Comparison of ENCODE assay signal across 8 cellular contexts in the genomic region with DNA sequence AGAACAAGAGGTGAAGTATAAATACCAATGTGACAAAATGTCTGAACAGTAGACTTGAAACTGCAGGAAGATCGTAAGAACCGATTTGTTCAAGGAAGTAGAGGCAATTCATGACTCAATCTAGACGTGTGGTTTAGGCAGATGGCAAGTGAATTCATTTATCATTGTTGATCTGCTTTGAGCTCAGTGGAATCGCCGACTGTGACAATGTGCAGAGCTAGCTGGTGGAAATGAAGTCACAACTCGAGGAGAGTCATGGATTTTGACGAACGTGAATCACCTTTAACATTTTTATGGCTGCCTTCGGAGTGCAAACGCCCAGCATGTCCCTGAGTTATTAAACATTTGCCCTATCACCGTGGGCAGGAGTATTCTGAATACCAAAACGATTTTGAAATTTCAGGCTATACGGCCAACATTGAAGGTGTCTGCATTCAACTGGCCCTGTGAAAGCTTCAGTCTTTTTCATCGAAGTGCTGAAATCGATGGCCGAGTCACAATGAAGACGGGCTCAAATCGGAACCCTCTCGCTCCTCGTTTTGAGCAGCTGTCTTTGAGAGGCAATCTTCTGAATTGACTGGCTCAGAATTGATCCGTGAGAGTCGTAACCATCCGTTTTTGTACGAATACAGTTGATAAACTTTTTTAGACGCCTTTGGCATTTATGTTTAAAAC. TPM values are rescaled to one million over a fixed set of nuclear protein-coding genes. Genes with fewer than 3 reads are reported as not detected.
DNase-seq lines count a peak whose midpoint lies in the region; ATAC-seq and TF ChIP-seq lines count a peak whose summit lies in the region.

No MANE protein-coding gene starts in this region.

- 3 to 43% (median 22%) methylated on average over 25 of the region's 25 CpGs for WGBS in heart left ventricle, 4 donors

- DNase-seq in RPMI7951 (ENCODE audit: low read depth) (peak; percentile 83), heart left ventricle (no peak), NCI-H2029 (lab: John Stamatoyannopoulos, UW) (no peak), mesenteric fat pad (ENCODE audit: low spot score) (no peak)
- DNase-seq in activated naive CD4-positive, alpha-beta T cell treated with anti-CD3 and anti-CD28 coated beads, Interleukin-2, amount 50 U/mL, for 16 hours = peak; percentile 59

- H3K9me3 ChIP-seq in heart left ventricle = peaks cover 0 to 10% (median 0%) of the 10 kb centered on the region in 12 donors

- H3K27ac ChIP-seq in heart left ventricle = peak overlapping the region; percentile 80 to 98 (median 89)
- peak overlapping the region; percentile 85 for H3K27ac ChIP-seq in rectal smooth muscle tissue (ENCODE audit: low read depth, low read length)

- TF ChIP-seq POLR2A in heart left ventricle (IDR thresholded peaks at IDR 0.05) = no peak

- peak; percentile 16 for ATAC-seq in GM18868 (IDR thresholded peaks at IDR 0.05; ENCODE audit: unreplicated experiment)
- ATAC-seq in HG03103 (IDR thresholded peaks at IDR 0.05; ENCODE audit: low read depth, unreplicated experiment) = peak; percentile 14
- peak in 2 of 4 donors; percentile 3 to 29 for ATAC-seq in heart left ventricle

- H3K27me3 ChIP-seq in heart left ventricle (no peaks in the 10 kb centered on the region), rectal smooth muscle tissue (ENCODE audit: control insufficient read depth, insufficient read depth, low read length) (no peaks in the 10 kb centered on the region)

- peaks cover 0 to 1% (median 0%) of the 10 kb centered on the region in 9 donors for H3K36me3 ChIP-seq in heart left ventricle
- no peaks in the 10 kb centered on the region for H3K36me3 ChIP-seq in rectal smooth muscle tissue (ENCODE audit: control insufficient read depth, insufficient read depth, low read length)

- intact Hi-C loops in heart left ventricle (cut with DNase I) = loop anchor here in 1 of 10 donors (5.0 kb wide), 2 partner anchors 40 kb away; no protein-coding TSS in a partner anchor

- no peak for TF ChIP-seq CTCF in heart left ventricle (IDR thresholded peaks at IDR 0.05)

- no peak overlapping the region for H3K9ac ChIP-seq in rectal smooth muscle tissue (ENCODE audit: low read length)

- H3K4me1 ChIP-seq in heart left ventricle = peaks cover 0 to 24% (median 8%) of the 10 kb centered on the region in 12 donors
- no peaks in the 10 kb centered on the region for H3K4me1 ChIP-seq in rectal smooth muscle tissue (ENCODE audit: control insufficient read depth, insufficient read depth, low read length)

- H3K4me3 ChIP-seq in heart left ventricle (peak overlapping the region; percentile 2 to 99 (median 81)), rectal smooth muscle tissue (ENCODE audit: low read length) (peak overlapping the region; percentile 55)

RNA-seq across cellular contexts. Expression of a gene that starts 0.7 kb away (rescaled TPM):
- 64.9 and 92.4 TPM in 2 replicates for total RNA-seq in RPMI7951 (2014; rRNA removed; shearing (Covaris generic))
- total RNA-seq in heart left ventricle = 10 to 100 TPM; 64.8 to 84.1 (median 77.4) TPM
- 10 to 100 TPM; 20.0 to 33.3 TPM for polyA plus RNA-seq in heart left ventricle
- 99.4 TPM for total RNA-seq in mesenteric fat pad

RNA-seq across cellular contexts. Expression of a gene that starts 46.0 kb away (rescaled TPM):
- 2.4 and 4.2 TPM in 2 replicates for total RNA-seq in RPMI7951 (2014; rRNA removed; shearing (Covaris generic))
- total RNA-seq in heart left ventricle (1 to 10 TPM in 6 of 9 donors, under 1 TPM in 3; 0.56 to 1.6 (median 1.1) TPM), mesenteric fat pad (1.3 TPM)
- 1 to 10 TPM; 1.1 to 2.0 TPM for polyA plus RNA-seq in heart left ventricle

Comparison
In these comparisons a context has a peak if more than half of its experiments do, and no peak if none do; other contexts are left out.
1. DNase-seq: peak in RPMI7951 (single experiment) and activated naive CD4-positive, alpha-beta T cell treated with anti-CD3 and anti-CD28 coated beads, Interleukin-2, amount 50 U/mL, for 16 hours (single experiment); none in heart left ventricle (0 of 5), NCI-H2029 (single experiment) and mesenteric fat pad (single experiment).